In the genomic region with DNA sequence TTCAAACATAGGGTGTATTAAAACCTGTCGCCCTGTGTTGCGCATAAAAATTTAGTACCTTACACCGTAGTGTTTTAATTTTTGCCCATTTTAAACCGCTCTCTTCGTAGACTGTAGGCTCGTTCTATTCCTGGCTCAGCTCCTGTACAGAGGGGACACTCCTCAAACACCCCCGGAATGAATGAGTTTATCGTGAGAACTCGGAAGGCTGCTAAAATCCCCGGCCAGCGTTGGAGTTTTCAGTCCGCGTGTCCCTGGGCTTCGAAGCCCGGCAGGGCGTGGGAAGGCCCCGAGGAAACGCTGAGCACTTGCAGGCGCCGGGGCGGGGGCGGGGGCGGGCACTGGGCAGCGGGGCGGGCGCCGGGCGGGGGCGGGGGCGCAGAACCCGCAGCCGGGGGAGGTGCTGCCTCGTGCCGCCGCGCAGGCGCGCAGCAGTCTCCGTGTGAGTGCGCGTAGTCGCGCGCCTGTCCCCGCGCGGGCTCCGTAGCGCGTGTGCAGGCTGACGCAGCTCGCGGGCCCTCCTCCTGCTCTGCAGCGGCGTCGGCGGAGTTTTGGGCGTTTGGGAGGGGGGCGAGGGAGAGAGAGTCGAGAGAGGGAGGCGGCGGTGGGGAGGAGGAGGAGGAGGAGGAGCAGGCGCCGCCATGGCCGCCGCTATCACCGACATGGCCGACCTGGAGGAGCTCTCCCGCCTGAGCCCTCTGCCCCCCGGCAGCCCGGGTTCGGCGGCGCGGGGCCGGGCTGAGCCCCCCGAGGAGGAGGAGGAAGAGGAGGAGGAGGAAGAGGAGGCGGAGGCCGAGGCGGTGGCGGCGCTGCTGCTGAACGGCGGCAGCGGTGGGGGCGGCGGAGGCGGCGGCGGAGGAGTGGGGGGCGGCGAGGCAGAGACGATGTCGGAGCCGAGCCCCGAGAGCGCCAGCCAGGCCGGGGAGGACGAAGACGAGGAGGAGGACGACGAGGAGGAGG, we compare ENCODE assay signal across 1 cellular context.
TF ChIP-seq lines count a peak whose summit lies in the region.

A gene with protein sequence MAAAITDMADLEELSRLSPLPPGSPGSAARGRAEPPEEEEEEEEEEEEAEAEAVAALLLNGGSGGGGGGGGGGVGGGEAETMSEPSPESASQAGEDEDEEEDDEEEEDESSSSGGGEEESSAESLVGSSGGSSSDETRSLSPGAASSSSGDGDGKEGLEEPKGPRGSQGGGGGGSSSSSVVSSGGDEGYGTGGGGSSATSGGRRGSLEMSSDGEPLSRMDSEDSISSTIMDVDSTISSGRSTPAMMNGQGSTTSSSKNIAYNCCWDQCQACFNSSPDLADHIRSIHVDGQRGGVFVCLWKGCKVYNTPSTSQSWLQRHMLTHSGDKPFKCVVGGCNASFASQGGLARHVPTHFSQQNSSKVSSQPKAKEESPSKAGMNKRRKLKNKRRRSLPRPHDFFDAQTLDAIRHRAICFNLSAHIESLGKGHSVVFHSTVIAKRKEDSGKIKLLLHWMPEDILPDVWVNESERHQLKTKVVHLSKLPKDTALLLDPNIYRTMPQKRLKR (plus strand): TSS at position 434 of the 960 bp plus-strand sequence. CDS start 208 bp downstream, at position 642.

TF ChIP-seq in IMR-90, 13 proteins besides CTCF, POLR2A, EP300 and RAD21 (continued from another document):
- TF ChIP-seq NFE2L2 (IDR thresholded peaks at IDR 0.05; ENCODE audit: low read depth, low read length) (no peak), MAZ (IDR thresholded peaks at IDR 0.05; ENCODE audit: borderline replicate concordance, low read depth, low read length) (peak; percentile 99), SMC3 (IDR thresholded peaks at IDR 0.05; ENCODE audit: low read depth, low read length) (no peak), BHLHE40 (IDR thresholded peaks at IDR 0.05; ENCODE audit: low read depth, low read length) (peak; percentile 56), FOS (IDR thresholded peaks at IDR 0.05; ENCODE audit: low read depth, low read length) (no peak), RCOR1 (IDR thresholded peaks at IDR 0.05; ENCODE audit: insufficient replicate concordance, low read length) (no peak), MAFK (IDR thresholded peaks at IDR 0.05; ENCODE audit: low read depth, low read length) (0 out of 2 replicates have a peak, but pooled peaks have one; percentile 4), MXI1 (IDR thresholded peaks at IDR 0.05; ENCODE audit: borderline replicate concordance, low read depth, low read length) (0 out of 2 replicates have a peak, but pooled peaks have one; percentile 28)
- TF ChIP-seq, protein P1, sequence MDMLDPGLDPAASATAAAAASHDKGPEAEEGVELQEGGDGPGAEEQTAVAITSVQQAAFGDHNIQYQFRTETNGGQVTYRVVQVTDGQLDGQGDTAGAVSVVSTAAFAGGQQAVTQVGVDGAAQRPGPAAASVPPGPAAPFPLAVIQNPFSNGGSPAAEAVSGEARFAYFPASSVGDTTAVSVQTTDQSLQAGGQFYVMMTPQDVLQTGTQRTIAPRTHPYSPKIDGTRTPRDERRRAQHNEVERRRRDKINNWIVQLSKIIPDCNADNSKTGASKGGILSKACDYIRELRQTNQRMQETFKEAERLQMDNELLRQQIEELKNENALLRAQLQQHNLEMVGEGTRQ (IDR thresholded peaks at IDR 0.05; ENCODE audit: low read depth, low read length): peak; percentile 36; the same call in 1 of the 2 replicates
